1 cellular context compared by ENCODE assay signal in the genomic region with DNA sequence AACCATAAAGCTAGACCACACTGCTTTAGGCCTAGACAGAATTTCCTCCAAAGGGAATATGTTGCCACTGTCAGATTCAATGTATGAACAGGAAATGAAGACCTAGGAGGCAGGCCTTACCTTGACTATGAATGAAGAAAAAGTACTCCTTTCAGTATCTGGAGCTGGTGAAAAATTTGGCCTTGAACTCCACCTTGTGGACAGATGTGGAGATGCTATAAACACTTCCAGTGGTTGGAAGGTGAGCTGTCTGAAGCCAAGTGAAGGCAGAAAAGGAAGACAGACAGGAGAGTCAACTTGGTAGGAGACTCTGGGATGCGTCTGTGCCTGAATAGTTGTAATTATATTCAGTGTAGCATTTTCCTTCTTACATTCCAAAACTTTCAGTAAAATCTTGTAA.
TF ChIP-seq lines count a peak whose summit lies in the region.

No MANE protein-coding gene starts in this region.

TF ChIP-seq in HCT116, 20 proteins besides CTCF, POLR2A, EP300 and RAD21 (continued from another document):
- TF ChIP-seq REST (IDR thresholded peaks at IDR 0.05; ENCODE audit: low read depth), result no peak
- TF ChIP-seq, protein P1, sequence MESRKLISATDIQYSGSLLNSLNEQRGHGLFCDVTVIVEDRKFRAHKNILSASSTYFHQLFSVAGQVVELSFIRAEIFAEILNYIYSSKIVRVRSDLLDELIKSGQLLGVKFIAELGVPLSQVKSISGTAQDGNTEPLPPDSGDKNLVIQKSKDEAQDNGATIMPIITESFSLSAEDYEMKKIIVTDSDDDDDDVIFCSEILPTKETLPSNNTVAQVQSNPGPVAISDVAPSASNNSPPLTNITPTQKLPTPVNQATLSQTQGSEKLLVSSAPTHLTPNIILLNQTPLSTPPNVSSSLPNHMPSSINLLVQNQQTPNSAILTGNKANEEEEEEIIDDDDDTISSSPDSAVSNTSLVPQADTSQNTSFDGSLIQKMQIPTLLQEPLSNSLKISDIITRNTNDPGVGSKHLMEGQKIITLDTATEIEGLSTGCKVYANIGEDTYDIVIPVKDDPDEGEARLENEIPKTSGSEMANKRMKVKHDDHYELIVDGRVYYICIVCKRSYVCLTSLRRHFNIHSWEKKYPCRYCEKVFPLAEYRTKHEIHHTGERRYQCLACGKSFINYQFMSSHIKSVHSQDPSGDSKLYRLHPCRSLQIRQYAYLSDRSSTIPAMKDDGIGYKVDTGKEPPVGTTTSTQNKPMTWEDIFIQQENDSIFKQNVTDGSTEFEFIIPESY (IDR thresholded peaks at IDR 0.05; ENCODE audit: extremely low read depth, insufficient replicate concordance, low read length), result no peak
- no peak for TF ChIP-seq SIN3A (IDR thresholded peaks at IDR 0.05; ENCODE audit: low read depth)
- TF ChIP-seq EZH2 (IDR thresholded peaks at IDR 0.05), result no peak
- TF ChIP-seq CBX3 (IDR thresholded peaks at IDR 0.05; ENCODE audit: low read depth), result no peak
- no peak for TF ChIP-seq TCF7L2 (IDR thresholded peaks at IDR 0.05; ENCODE audit: borderline replicate concordance, extremely low read depth, insufficient read depth, insufficient read length)
- no peak for TF ChIP-seq SRF (IDR thresholded peaks at IDR 0.05; ENCODE audit: low read depth)
- no peak for TF ChIP-seq SP1 (IDR thresholded peaks at IDR 0.05; ENCODE audit: low read depth)
- TF ChIP-seq ZNF274 (IDR thresholded peaks at IDR 0.05; ENCODE audit: low read depth, low read length), result no peak
- TF ChIP-seq EZH2phosphoT487 (IDR thresholded peaks at IDR 0.05; ENCODE audit: borderline replicate concordance), result no peak
- no peak for TF ChIP-seq ELF1 (IDR thresholded peaks at IDR 0.05; ENCODE audit: borderline replicate concordance, low read depth)
- no peak for TF ChIP-seq POLR2AphosphoS5 (IDR thresholded peaks at IDR 0.05; ENCODE audit: low read depth, low read length)
- TF ChIP-seq MAX (IDR thresholded peaks at IDR 0.05), result no peak
